Comparison of ENCODE assay signal across 2 cellular contexts in the genomic region with DNA sequence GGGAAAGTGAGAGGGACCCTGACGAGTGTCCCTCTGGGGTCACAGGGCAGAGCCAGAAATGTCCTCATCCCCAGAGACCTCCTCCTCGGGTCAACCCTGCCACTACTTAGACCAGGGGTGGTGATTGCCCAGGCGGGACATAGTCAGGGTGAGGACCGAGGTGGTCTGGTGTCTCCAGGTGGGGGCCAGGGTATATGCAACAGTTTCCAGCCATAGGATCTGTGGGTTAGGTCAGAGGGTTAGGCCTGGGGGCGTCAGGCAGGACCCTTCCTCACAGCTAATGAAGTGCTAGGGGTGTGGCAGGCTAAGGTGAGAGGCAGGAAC.
TF ChIP-seq lines count a peak whose summit lies in the region.

No MANE protein-coding gene starts in this region.

TF ChIP-seq in H1, 55 proteins besides CTCF, POLR2A, EP300 and RAD21:
- TF ChIP-seq SRF (IDR thresholded peaks at IDR 0.05; ENCODE audit: low read depth, low read length) (no peak), CEBPB (IDR thresholded peaks at IDR 0.05; ENCODE audit: low read depth, low read length) (no peak), CBX8 (IDR thresholded peaks at IDR 0.05; ENCODE audit: borderline replicate concordance, low read depth, low read length) (no peak)

TF ChIP-seq in GM12891, 5 proteins besides CTCF, POLR2A, EP300 and RAD21:
- TF ChIP-seq POU2F2 (IDR thresholded peaks at IDR 0.05; ENCODE audit: low read depth, low read length) (no peak), TAF1 (IDR thresholded peaks at IDR 0.05; ENCODE audit: low read depth, low read length) (no peak), SPI1 (IDR thresholded peaks at IDR 0.05; ENCODE audit: low read depth, low read length) (no peak), POLR2AphosphoS5 (IDR thresholded peaks at IDR 0.05; ENCODE audit: low read depth, low read length) (no peak), PAX5 (IDR thresholded peaks at IDR 0.05; ENCODE audit: insufficient read depth, low read length, severe bottlenecking) (no peak)
